ENCODE assay signal across 1 cellular context in genomic region chr5:53080271-53080670, GRCh38.
TF ChIP-seq lines count a peak whose summit lies in the region.

No MANE protein-coding gene starts in this region.

TF ChIP-seq in HepG2, 621 proteins besides CTCF, POLR2A, EP300 and RAD21:
- TF ChIP-seq MAFK (conservative IDR thresholded peaks at IDR 0.05 in 1 of 2, IDR thresholded peaks at IDR 0.05 in 1 of 2; ENCODE audit: low read length in 2 of 2) = peak; percentile 36 to 62; a peak in 3 of 4 replicates
- TF ChIP-seq MNT (IDR thresholded peaks at IDR 0.05) = no peak
- TF ChIP-seq TCF12 (IDR thresholded peaks at IDR 0.05) = no peak
- TF ChIP-seq TCF12 (CRISPR knock-in tag; IDR thresholded peaks at IDR 0.05) = no peak
- TF ChIP-seq DMAP1 (CRISPR knock-in tag; IDR thresholded peaks at IDR 0.05) = no peak
- no peak for TF ChIP-seq MIER3 (CRISPR knock-in tag; IDR thresholded peaks at IDR 0.05; ENCODE audit: borderline replicate concordance)
- peak; percentile 30; the same call in 1 of the 2 replicates for TF ChIP-seq MAFF (IDR thresholded peaks at IDR 0.05; ENCODE audit: low read depth, low read length)
- no peak for TF ChIP-seq MYC (CRISPR knock-in tag; IDR thresholded peaks at IDR 0.05; ENCODE audit: borderline replicate concordance)
- TF ChIP-seq ZNF616 (CRISPR knock-in tag; IDR thresholded peaks at IDR 0.05; ENCODE audit: low read depth) = no peak
